ENCODE assay signal across 1 cellular context in genomic region chr11:125552927-125553326, GRCh38.
TF ChIP-seq lines count a peak whose summit lies in the region.

No MANE protein-coding gene starts in this region.

TF ChIP-seq in K562, 482 proteins besides CTCF, POLR2A, EP300 and RAD21 (continued from another document and continues in another):
- TF ChIP-seq, protein P1, sequence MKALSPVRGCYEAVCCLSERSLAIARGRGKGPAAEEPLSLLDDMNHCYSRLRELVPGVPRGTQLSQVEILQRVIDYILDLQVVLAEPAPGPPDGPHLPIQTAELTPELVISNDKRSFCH (CRISPR knock-in tag; IDR thresholded peaks at IDR 0.05) = no peak
- TF ChIP-seq, protein P1 (tag; IDR thresholded peaks at IDR 0.05) = no peak; the same call in 1 of the 2 replicates
- TF ChIP-seq TOE1 (IDR thresholded peaks at IDR 0.05; ENCODE audit: borderline replicate concordance) (peak; percentile 57; the same call in 1 of the 2 replicates), TOE1 (CRISPR knock-in tag; IDR thresholded peaks at IDR 0.05; ENCODE audit: borderline replicate concordance, low read depth) (no peak), SRSF3 (IDR thresholded peaks at IDR 0.05; ENCODE audit: insufficient read depth, low read length) (no peak), CHD4 (IDR thresholded peaks at IDR 0.05; ENCODE audit: insufficient read depth, insufficient replicate concordance, low read depth, low read length, poor library complexity, severe bottlenecking) (no peak), SMARCA4 (IDR thresholded peaks at IDR 0.05) (peak; percentile 99), SAFB2 (IDR thresholded peaks at IDR 0.05; ENCODE audit: borderline replicate concordance, low read depth, low read length, severe bottlenecking) (no peak), ZNF41 (CRISPR knock-in tag; conservative IDR thresholded peaks at IDR 0.05) (0 out of 2 replicates have a peak, but pooled peaks have one; percentile 21), BDP1 (IDR thresholded peaks at IDR 0.05; ENCODE audit: insufficient read depth, insufficient read length) (no peak), KDM4B (IDR thresholded peaks at IDR 0.05; ENCODE audit: borderline replicate concordance in 2 of 2, low read depth in 1 of 2) (no peak), ZNF707 (CRISPR knock-in tag; conservative IDR thresholded peaks at IDR 0.05) (no peak), ZNF239 (CRISPR knock-in tag; IDR thresholded peaks at IDR 0.05) (peak; percentile 40; the same call in 1 of the 2 replicates), PREB (CRISPR knock-in tag; IDR thresholded peaks at IDR 0.05) (no peak), ZNF217 (CRISPR knock-in tag; IDR thresholded peaks at IDR 0.05) (no peak), ZNF212 (CRISPR knock-in tag; IDR thresholded peaks at IDR 0.05) (no peak), ZHX1 (conservative IDR thresholded peaks at IDR 0.05; ENCODE audit: low read length) (no peak), FOSL1 (tag; conservative IDR thresholded peaks at IDR 0.05) (peak; percentile 39; the same call in 1 of the 2 replicates), PHTF2 (CRISPR knock-in tag; IDR thresholded peaks at IDR 0.05) (no peak), ELF4 (CRISPR knock-in tag; IDR thresholded peaks at IDR 0.05) (peak; percentile 80), CREM (IDR thresholded peaks at IDR 0.05; ENCODE audit: low read depth) (peak; percentile 52), NCOR1 (IDR thresholded peaks at IDR 0.05) (peak; percentile 99), HNRNPUL1 (IDR thresholded peaks at IDR 0.05; ENCODE audit: low read length) (no peak), ZNF518B (CRISPR knock-in tag; IDR thresholded peaks at IDR 0.05) (no peak), TRIM24 (IDR thresholded peaks at IDR 0.05) (peak; percentile 94 to 95), PCBP2 (IDR thresholded peaks at IDR 0.05; ENCODE audit: low read depth, low read length, poor library complexity, severe bottlenecking) (no peak), ARID3A (IDR thresholded peaks at IDR 0.05; ENCODE audit: borderline replicate concordance, low read depth, low read length) (peak; percentile 78; the same call in 1 of the 2 replicates), CBX3 (IDR thresholded peaks at IDR 0.05; ENCODE audit: borderline replicate concordance in 1 of 2, low read length in 2 of 2) (peak in 1 of 2 experiments; percentile 67; a peak in 1 of 3 replicates), SRF (CRISPR knock-in tag; IDR thresholded peaks at IDR 0.05) (no peak), ZNF184 (CRISPR knock-in tag; IDR thresholded peaks at IDR 0.05) (no peak), POLR2AphosphoS2 (IDR thresholded peaks at IDR 0.05; ENCODE audit: low read length) (no peak), ZNF830 (CRISPR knock-in tag; IDR thresholded peaks at IDR 0.05) (no peak), KLF10 (CRISPR knock-in tag; IDR thresholded peaks at IDR 0.05) (no peak)
- TF ChIP-seq, protein P2, sequence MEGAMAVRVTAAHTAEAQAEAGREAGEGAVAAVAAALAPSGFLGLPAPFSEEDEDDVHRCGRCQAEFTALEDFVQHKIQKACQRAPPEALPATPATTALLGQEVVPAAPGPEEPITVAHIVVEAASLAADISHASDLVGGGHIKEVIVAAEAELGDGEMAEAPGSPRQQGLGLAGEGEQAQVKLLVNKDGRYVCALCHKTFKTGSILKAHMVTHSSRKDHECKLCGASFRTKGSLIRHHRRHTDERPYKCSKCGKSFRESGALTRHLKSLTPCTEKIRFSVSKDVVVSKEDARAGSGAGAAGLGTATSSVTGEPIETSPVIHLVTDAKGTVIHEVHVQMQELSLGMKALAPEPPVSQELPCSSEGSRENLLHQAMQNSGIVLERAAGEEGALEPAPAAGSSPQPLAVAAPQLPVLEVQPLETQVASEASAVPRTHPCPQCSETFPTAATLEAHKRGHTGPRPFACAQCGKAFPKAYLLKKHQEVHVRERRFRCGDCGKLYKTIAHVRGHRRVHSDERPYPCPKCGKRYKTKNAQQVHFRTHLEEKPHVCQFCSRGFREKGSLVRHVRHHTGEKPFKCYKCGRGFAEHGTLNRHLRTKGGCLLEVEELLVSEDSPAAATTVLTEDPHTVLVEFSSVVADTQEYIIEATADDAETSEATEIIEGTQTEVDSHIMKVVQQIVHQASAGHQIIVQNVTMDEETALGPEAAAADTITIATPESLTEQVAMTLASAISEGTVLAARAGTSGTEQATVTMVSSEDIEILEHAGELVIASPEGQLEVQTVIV (CRISPR knock-in tag; IDR thresholded peaks at IDR 0.05; ENCODE audit: borderline replicate concordance) = no peak
- TF ChIP-seq, protein P3, sequence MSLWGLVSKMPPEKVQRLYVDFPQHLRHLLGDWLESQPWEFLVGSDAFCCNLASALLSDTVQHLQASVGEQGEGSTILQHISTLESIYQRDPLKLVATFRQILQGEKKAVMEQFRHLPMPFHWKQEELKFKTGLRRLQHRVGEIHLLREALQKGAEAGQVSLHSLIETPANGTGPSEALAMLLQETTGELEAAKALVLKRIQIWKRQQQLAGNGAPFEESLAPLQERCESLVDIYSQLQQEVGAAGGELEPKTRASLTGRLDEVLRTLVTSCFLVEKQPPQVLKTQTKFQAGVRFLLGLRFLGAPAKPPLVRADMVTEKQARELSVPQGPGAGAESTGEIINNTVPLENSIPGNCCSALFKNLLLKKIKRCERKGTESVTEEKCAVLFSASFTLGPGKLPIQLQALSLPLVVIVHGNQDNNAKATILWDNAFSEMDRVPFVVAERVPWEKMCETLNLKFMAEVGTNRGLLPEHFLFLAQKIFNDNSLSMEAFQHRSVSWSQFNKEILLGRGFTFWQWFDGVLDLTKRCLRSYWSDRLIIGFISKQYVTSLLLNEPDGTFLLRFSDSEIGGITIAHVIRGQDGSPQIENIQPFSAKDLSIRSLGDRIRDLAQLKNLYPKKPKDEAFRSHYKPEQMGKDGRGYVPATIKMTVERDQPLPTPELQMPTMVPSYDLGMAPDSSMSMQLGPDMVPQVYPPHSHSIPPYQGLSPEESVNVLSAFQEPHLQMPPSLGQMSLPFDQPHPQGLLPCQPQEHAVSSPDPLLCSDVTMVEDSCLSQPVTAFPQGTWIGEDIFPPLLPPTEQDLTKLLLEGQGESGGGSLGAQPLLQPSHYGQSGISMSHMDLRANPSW (CRISPR knock-in tag; IDR thresholded peaks at IDR 0.05) = no peak
- TF ChIP-seq, protein P4, sequence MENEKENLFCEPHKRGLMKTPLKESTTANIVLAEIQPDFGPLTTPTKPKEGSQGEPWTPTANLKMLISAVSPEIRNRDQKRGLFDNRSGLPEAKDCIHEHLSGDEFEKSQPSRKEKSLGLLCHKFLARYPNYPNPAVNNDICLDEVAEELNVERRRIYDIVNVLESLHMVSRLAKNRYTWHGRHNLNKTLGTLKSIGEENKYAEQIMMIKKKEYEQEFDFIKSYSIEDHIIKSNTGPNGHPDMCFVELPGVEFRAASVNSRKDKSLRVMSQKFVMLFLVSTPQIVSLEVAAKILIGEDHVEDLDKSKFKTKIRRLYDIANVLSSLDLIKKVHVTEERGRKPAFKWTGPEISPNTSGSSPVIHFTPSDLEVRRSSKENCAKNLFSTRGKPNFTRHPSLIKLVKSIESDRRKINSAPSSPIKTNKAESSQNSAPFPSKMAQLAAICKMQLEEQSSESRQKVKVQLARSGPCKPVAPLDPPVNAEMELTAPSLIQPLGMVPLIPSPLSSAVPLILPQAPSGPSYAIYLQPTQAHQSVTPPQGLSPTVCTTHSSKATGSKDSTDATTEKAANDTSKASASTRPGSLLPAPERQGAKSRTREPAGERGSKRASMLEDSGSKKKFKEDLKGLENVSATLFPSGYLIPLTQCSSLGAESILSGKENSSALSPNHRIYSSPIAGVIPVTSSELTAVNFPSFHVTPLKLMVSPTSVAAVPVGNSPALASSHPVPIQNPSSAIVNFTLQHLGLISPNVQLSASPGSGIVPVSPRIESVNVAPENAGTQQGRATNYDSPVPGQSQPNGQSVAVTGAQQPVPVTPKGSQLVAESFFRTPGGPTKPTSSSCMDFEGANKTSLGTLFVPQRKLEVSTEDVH (IDR thresholded peaks at IDR 0.05; ENCODE audit: low read depth, partially characterized antibody) = peak; percentile 63
- TF ChIP-seq, protein P5, sequence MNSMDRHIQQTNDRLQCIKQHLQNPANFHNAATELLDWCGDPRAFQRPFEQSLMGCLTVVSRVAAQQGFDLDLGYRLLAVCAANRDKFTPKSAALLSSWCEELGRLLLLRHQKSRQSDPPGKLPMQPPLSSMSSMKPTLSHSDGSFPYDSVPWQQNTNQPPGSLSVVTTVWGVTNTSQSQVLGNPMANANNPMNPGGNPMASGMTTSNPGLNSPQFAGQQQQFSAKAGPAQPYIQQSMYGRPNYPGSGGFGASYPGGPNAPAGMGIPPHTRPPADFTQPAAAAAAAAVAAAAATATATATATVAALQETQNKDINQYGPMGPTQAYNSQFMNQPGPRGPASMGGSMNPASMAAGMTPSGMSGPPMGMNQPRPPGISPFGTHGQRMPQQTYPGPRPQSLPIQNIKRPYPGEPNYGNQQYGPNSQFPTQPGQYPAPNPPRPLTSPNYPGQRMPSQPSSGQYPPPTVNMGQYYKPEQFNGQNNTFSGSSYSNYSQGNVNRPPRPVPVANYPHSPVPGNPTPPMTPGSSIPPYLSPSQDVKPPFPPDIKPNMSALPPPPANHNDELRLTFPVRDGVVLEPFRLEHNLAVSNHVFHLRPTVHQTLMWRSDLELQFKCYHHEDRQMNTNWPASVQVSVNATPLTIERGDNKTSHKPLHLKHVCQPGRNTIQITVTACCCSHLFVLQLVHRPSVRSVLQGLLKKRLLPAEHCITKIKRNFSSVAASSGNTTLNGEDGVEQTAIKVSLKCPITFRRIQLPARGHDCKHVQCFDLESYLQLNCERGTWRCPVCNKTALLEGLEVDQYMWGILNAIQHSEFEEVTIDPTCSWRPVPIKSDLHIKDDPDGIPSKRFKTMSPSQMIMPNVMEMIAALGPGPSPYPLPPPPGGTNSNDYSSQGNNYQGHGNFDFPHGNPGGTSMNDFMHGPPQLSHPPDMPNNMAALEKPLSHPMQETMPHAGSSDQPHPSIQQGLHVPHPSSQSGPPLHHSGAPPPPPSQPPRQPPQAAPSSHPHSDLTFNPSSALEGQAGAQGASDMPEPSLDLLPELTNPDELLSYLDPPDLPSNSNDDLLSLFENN (IDR thresholded peaks at IDR 0.05; ENCODE audit: low read depth in 2 of 2, low read length in 2 of 2) = peak in 1 of 2 experiments; percentile 97; a peak in 2 of 4 replicates
